ENCODE assay signal across 1 cellular context in the genomic region with DNA sequence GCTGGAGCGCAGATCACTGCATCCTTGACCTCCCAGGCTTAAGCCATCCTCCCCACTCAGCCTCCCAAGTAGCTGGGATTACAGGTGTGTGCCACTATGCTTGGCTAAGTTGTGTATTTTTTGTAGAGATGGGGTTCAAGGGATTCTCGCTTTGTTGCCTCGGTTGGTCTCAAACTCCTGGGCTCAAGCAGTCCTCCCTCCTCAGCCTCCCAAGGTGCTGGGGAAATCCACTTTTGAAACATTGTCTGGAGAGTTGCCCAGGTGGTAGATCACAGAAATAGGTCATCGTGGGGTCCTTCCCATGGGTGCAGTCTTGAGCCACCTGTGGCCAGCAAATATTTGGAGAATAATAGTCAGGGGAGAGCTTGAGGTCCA.
TF ChIP-seq lines count a peak whose summit lies in the region.

No MANE protein-coding gene starts in this region.

TF ChIP-seq in endothelial cell of umbilical vein, 7 proteins besides CTCF, POLR2A, EP300 and RAD21 (continued from another document):
- TF ChIP-seq EZH2 (IDR thresholded peaks at IDR 0.05; ENCODE audit: borderline replicate concordance, low read depth, low read length, severe bottlenecking) = no peak
- TF ChIP-seq POLR2AphosphoS5 (IDR thresholded peaks at IDR 0.05; ENCODE audit: insufficient read depth, low read depth, low read length) = no peak
